Comparison of ENCODE assay signal across 30 cellular contexts in the genomic region with DNA sequence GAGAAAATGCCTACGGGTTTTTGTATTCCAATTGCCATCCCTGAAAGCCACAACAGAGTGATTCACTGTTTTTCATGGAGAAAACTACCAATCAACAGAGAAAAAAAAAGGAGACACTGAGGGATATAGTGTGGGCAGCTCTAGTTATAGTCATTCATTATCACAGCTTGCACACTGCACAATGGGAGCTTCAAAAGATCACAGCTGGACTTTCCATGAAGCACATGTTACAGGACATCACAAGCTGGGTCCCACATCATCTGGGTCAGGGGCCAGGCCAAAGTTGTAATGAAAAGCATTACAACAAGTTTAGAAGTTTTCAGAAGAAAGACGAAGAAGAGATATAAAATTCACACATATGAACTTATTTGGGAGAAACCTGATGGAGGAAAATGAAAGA. TPM values are rescaled to one million over a fixed set of nuclear protein-coding genes. Genes with fewer than 3 reads are reported as not detected.
A peak's percentile ranks its signal among the peaks of the same experiment; 100 is the strongest.
DNase-seq lines count a peak whose midpoint lies in the region; ATAC-seq, FAIRE-seq and TF ChIP-seq lines count a peak whose summit lies in the region.
"Had no signal": no experiment of that assay in that cellular context is flagged by ENCODE, and none has a peak within 500 bp of the region (broad histone marks: within the 10 kb centered on the region; RNA-seq: fewer than 3 reads in every experiment).

No MANE protein-coding gene starts in this region.

- peaks cover 7% of the 10 kb centered on the region for H3K4me1 ChIP-seq in left ventricle myocardium inferior
- H3K4me1 ChIP-seq in uterus, result peaks cover 10 to 12% of the 10 kb centered on the region in 2 donors
- H3K4me1 ChIP-seq: foreskin keratinocyte, testis had no signal

- FAIRE-seq in GM12892 (lab: Jason Lieb, UNC), result no peak
- FAIRE-seq: A204.1, endometrium, HepG2 had no signal

- H3K27me3 ChIP-seq in left ventricle myocardium inferior (ENCODE audit: low read depth) (peaks cover 6% of the 10 kb centered on the region), uterus (no peaks in the 10 kb centered on the region), MG63 (no peaks in the 10 kb centered on the region)
- H3K27me3 ChIP-seq: esophagus muscularis mucosa, foreskin keratinocyte, hepatocyte, testis had no signal

- ATAC-seq in Right ventricle myocardium inferior, result peak; percentile 80
- ATAC-seq in sciatic nerve, result peak; percentile 61
- no peak for ATAC-seq in GM21619 (IDR thresholded peaks at IDR 0.05; ENCODE audit: unreplicated experiment)
- ATAC-seq: activated naive CD8-positive, alpha-beta T cell treated with anti-CD3 and anti-CD28 coated beads, Interleukin-2, amount 50 U/mL, for 24 hours; activated T-cell treated with anti-CD3 and anti-CD28 coated beads, Interleukin-2, amount 50 U/mL, for 72 hours; foreskin keratinocyte; HepG2; stimulated activated naive B cell treated with anti-CD40 and anti-IgM and Interleukin-4, amounts not matched to agents 10 μg/mL and 1 μg/mL and 100 μg/mL, for 72 hours; T-helper 17 cell had no signal

- H3K27ac ChIP-seq in left ventricle myocardium inferior (replicated peaks) (peak overlapping the region; percentile 68), uterus (peak overlapping the region; percentile 83 to 95)
- H3K27ac ChIP-seq: foreskin keratinocyte, GM23248, hepatocyte, SK-N-MC, testis had no signal

- DNase-seq in Right ventricle myocardium inferior (ENCODE audit: missing footprints) (no peak), cardiac septum (ENCODE audit: low spot score) (no peak), left ventricle myocardium inferior (peak; percentile 28), sciatic nerve (ENCODE audit: low spot score) (no peak), uterus (peak in 1 of 2 donors; percentile 70), MG63 (no peak), GM12892 (ENCODE audit: insufficient read length) (no peak)
- DNase-seq: activated naive CD4-positive, alpha-beta T cell; activated naive CD8-positive, alpha-beta T cell treated with anti-CD3 and anti-CD28 coated beads, Interleukin-2, amount 50 U/mL, for 24 hours; activated T-cell treated with anti-CD3 and anti-CD28 coated beads, Interleukin-2, amount 50 U/mL, for 72 hours; Calu3; foreskin keratinocyte; GM23248; Kasumi-1; left cardiac atrium; NCI-H1694; NCI-H446 treated with DMSO at 0.1 percent for 48 hours; nucleus accumbens; RPMI8226; stimulated activated naive B cell treated with anti-CD40 and anti-IgM and Interleukin-4, amounts not matched to agents 10 μg/mL and 1 μg/mL and 100 μg/mL, for 72 hours; T-helper 17 cell; testis had no signal

- H3K36me3 ChIP-seq in left ventricle myocardium inferior (no peaks in the 10 kb centered on the region), uterus (no peaks in the 10 kb centered on the region), MG63 (no peaks in the 10 kb centered on the region)
- H3K36me3 ChIP-seq: esophagus muscularis mucosa had no signal

- no peak overlapping the region for H3K4me3 ChIP-seq in left ventricle myocardium inferior
- no peak overlapping the region for H3K4me3 ChIP-seq in uterus
- no peak overlapping the region for H3K4me3 ChIP-seq in MG63
- H3K4me3 ChIP-seq: esophagus muscularis mucosa, GM23248, hepatocyte, SK-N-MC, testis had no signal

- intact Hi-C loops in Right ventricle myocardium inferior (cut with DNase I), result no loop called here
- intact Hi-C loops in cardiac septum (cut with DNase I), result no loop called here
- intact Hi-C loops in left ventricle myocardium inferior (cut with micrococcal nuclease), result no loop called here
- intact Hi-C loops in sciatic nerve (cut with DNase I), result no loop called here
- intact Hi-C loops in uterus (cut with DNase I; ENCODE audit: low total_unique reads), result no loop called here

- peaks cover 7% of the 10 kb centered on the region for H3K9me3 ChIP-seq in left ventricle myocardium inferior (replicated peaks)
- H3K9me3 ChIP-seq in uterus, result no peaks in the 10 kb centered on the region
- no peaks in the 10 kb centered on the region for H3K9me3 ChIP-seq in MG63
- H3K9me3 ChIP-seq: esophagus muscularis mucosa, testis had no signal

- TF ChIP-seq CTCF in left ventricle myocardium inferior (IDR thresholded peaks at IDR 0.05; ENCODE audit: borderline replicate concordance) (no peak), uterus (IDR thresholded peaks at IDR 0.05) (no peak)

- TF ChIP-seq POLR2A in uterus (IDR thresholded peaks at IDR 0.05) (no peak), GM12892 (IDR thresholded peaks at IDR 0.05; ENCODE audit: low read depth, low read length) (no peak)

RNA-seq across cellular contexts. Expression of a gene that starts 41.5 kb away (rescaled TPM):
- 4.0 TPM for total RNA-seq in Right ventricle myocardium inferior
- total RNA-seq in cardiac septum, result 3.1 TPM
- 4.5 TPM for total RNA-seq in left ventricle myocardium inferior
- total RNA-seq in sciatic nerve, result 21.9 TPM
- 100 to 1,000 TPM in 3 of 4 donors, 10 to 100 TPM in 1; 61.6 to 236 (median 150) TPM for total RNA-seq in uterus
- not detected in 2 replicates for total RNA-seq in MG63 (2014; rRNA removed; shearing (Covaris generic); ENCODE audit: low replicate concordance)
- not detected for polyA plus RNA-seq in GM12892 (2012; ENCODE audit: missing spikeins)
- total RNA-seq: activated T-cell treated with anti-CD3 and anti-CD28 coated beads, Interleukin-2, amount 50 U/mL, for 72 hours; dermis microvascular lymphatic vessel endothelial cell; foreskin keratinocyte; GM23248; HepG2; T-helper 17 cell had no signal
- polyA plus RNA-seq: foreskin keratinocyte, GM23248, HepG2 had no signal
